Comparison of ENCODE assay signal across 9 cellular contexts in genomic region chr17:57551321-57552079, GRCh38.
DNase-seq lines count a peak whose midpoint lies in the region; ATAC-seq and TF ChIP-seq lines count a peak whose summit lies in the region.
"Had no signal": no experiment of that assay in that cellular context is flagged by ENCODE, and none has a peak within 500 bp of the region (broad histone marks: within the 10 kb centered on the region; RNA-seq: fewer than 3 reads in every experiment).

No MANE protein-coding gene starts in this region.

- H3K27me3 Mint-ChIP-seq in naive thymus-derived CD8-positive, alpha-beta T cell = no peaks in the 10 kb centered on the region

- peak overlapping the region; percentile 12 to 75 (median 53) for H3K4me3 Mint-ChIP-seq in naive thymus-derived CD8-positive, alpha-beta T cell

- no peak overlapping the region for H3K27ac ChIP-seq in RWPE1
- H3K27ac ChIP-seq: cardiac muscle cell had no signal

- peaks cover 38 to 92% (median 75%) of the 10 kb centered on the region in 4 donors for H3K4me1 Mint-ChIP-seq in naive thymus-derived CD8-positive, alpha-beta T cell

- H3K27ac Mint-ChIP-seq in naive thymus-derived CD8-positive, alpha-beta T cell = peak overlapping the region; percentile 41 to 88 (median 80)

- CTCF ChIA-PET in RWPE1 (lab: Yijun Ruan, JAX) = interaction anchor here (0.6 to 0.7 kb wide), 2 partner anchors 24 to 210 kb away, joined by 3 to 5 read pairs; no protein-coding TSS in a partner anchor

- peaks cover 0 to 4% (median 2%) of the 10 kb centered on the region in 3 donors for H3K36me3 Mint-ChIP-seq in naive thymus-derived CD8-positive, alpha-beta T cell

- DNase-seq in NCI-H510A (lab: John Stamatoyannopoulos, UW) = peak; percentile 76
- DNase-seq in naive thymus-derived CD8-positive, alpha-beta T cell = peak in 8 of 10 donors; percentile 10 to 80 (median 52)
- no peak for DNase-seq in UCSD-AML1 (lab: John Stamatoyannopoulos, UW; ENCODE audit: unreplicated experiment)
- no peak for DNase-seq in HuH-7.5 (ENCODE audit: low spot score)
- no peak for DNase-seq in RWPE1 (ENCODE audit: low spot score)
- DNase-seq in iPS-NIHi11 (ENCODE audit: low spot score) = no peak

- ATAC-seq in GM18867 (IDR thresholded peaks at IDR 0.05; ENCODE audit: unreplicated experiment) (peak; percentile 69), GM21786 (IDR thresholded peaks at IDR 0.05; ENCODE audit: unreplicated experiment) (peak; percentile 54)
- ATAC-seq in naive thymus-derived CD8-positive, alpha-beta T cell = peak; percentile 69 to 87

- TF ChIP-seq CTCF in RWPE1 (conservative IDR thresholded peaks at IDR 0.05; ENCODE audit: low read depth) = no peak

- no peaks in the 10 kb centered on the region for H3K9me3 Mint-ChIP-seq in naive thymus-derived CD8-positive, alpha-beta T cell

- POLR2A ChIA-PET in naive thymus-derived CD8-positive, alpha-beta T cell (lab: Charles Lee) = no interaction called here
- POLR2A ChIA-PET in RWPE1 (lab: Yijun Ruan, JAX; ENCODE audit: low non-redundant PET) = no interaction called here

Comparison
In these comparisons a context has a peak if more than half of its experiments do, and no peak if none do; other contexts are left out.
1. DNase-seq: peak in NCI-H510A (single experiment) and naive thymus-derived CD8-positive, alpha-beta T cell (8 of 10); none in UCSD-AML1 (single experiment), HuH-7.5 (single experiment), RWPE1 (single experiment) and iPS-NIHi11 (single experiment).
2. Peak in every context shown above with its lines, with median percentiles within 50 percentile points of each other: ATAC-seq.